Comparison of ENCODE assay signal across 16 cellular contexts in genomic region chr15:87844031-87844430, GRCh38.
DNase-seq lines count a peak whose midpoint lies in the region; ATAC-seq and TF ChIP-seq lines count a peak whose summit lies in the region.
"Had no signal": no experiment of that assay in that cellular context is flagged by ENCODE, and none has a peak within 500 bp of the region (broad histone marks: within the 10 kb centered on the region; RNA-seq: fewer than 3 reads in every experiment).

No MANE protein-coding gene starts in this region.

- no peaks in the 10 kb centered on the region for H3K36me3 Mint-ChIP-seq in CD8-positive, alpha-beta T cell
- H3K36me3 Mint-ChIP-seq: CD4-positive, CD25-positive, alpha-beta regulatory T cell had no signal

- no peak overlapping the region for H3K27ac ChIP-seq in CD8-positive, alpha-beta T cell (ENCODE audit: low read depth, low read length)
- H3K27ac ChIP-seq: BLaER1 treated with 17β-estradiol and CSF1 and Interleukin-3, amounts not matched to agents 10 nM and 100 nM had no signal

- H3K27me3 ChIP-seq in CD8-positive, alpha-beta T cell (ENCODE audit: insufficient read depth, low read length): no peaks in the 10 kb centered on the region
- H3K27me3 ChIP-seq: BLaER1 treated with 17β-estradiol and CSF1 and Interleukin-3, amounts not matched to agents 10 nM and 100 nM had no signal

- no peaks in the 10 kb centered on the region for H3K27me3 Mint-ChIP-seq in CD8-positive, alpha-beta T cell (ENCODE audit: low read depth)
- H3K27me3 Mint-ChIP-seq: CD4-positive, CD25-positive, alpha-beta regulatory T cell had no signal

- H3K9me3 Mint-ChIP-seq in CD8-positive, alpha-beta T cell: no peaks in the 10 kb centered on the region

- CTCF ChIA-PET in CD8-positive, alpha-beta T cell (lab: Charles Lee): no interaction called here

- H3K4me1 Mint-ChIP-seq in CD8-positive, alpha-beta T cell (ENCODE audit: low read depth): no peaks in the 10 kb centered on the region
- H3K4me1 Mint-ChIP-seq: CD4-positive, CD25-positive, alpha-beta regulatory T cell; H9 had no signal

- no peak overlapping the region for H3K4me3 Mint-ChIP-seq in CD8-positive, alpha-beta T cell
- H3K4me3 Mint-ChIP-seq: CD4-positive, CD25-positive, alpha-beta regulatory T cell; H9 had no signal

- ATAC-seq in esophagus mucosa: no peak
- no peak for ATAC-seq in CD8-positive, alpha-beta T cell

- no peak overlapping the region for H3K27ac Mint-ChIP-seq in CD8-positive, alpha-beta T cell
- H3K27ac Mint-ChIP-seq: CD4-positive, CD25-positive, alpha-beta regulatory T cell; H9 had no signal

- DNase-seq in NCI-H510A treated with DMSO at 0.1 percent for 48 hours (lab: John Stamatoyannopoulos, UW): peak; percentile 16
- no peak for DNase-seq in NCI-H510A (lab: John Stamatoyannopoulos, UW)
- peak; percentile 47 for DNase-seq in NCI-H187 treated with DMSO at 0.1 percent for 48 hours (lab: John Stamatoyannopoulos, UW)
- DNase-seq in NCI-H2196 treated with DMSO at 0.1 percent for 48 hours (lab: John Stamatoyannopoulos, UW; ENCODE audit: unreplicated experiment): peak; percentile 20
- no peak for DNase-seq in CD8-positive, alpha-beta T cell
- DNase-seq in NCI-H2227 treated with DMSO at 0.1 percent for 48 hours (lab: John Stamatoyannopoulos, UW): no peak
- DNase-seq: ACHN; Calu3; CD4-positive, CD25-positive, alpha-beta regulatory T cell; DMS 273 treated with DMSO at 0.1 percent for 48 hours; EL; GOT3; H9; IMR-90 had no signal

- H3K9me3 ChIP-seq in CD8-positive, alpha-beta T cell (ENCODE audit: low read length): no peaks in the 10 kb centered on the region

- no peaks in the 10 kb centered on the region for H3K36me3 ChIP-seq in CD8-positive, alpha-beta T cell (ENCODE audit: insufficient read depth, low read length)
- H3K36me3 ChIP-seq: BLaER1 treated with 17β-estradiol and CSF1 and Interleukin-3, amounts not matched to agents 10 nM and 100 nM had no signal

- no peak for TF ChIP-seq CTCF in CD8-positive, alpha-beta T cell (IDR thresholded peaks at IDR 0.05)

- intact Hi-C loops in CD8-positive, alpha-beta T cell (cut with DNase I, micrococcal nuclease): no loop called here

- H3K4me3 ChIP-seq in CD8-positive, alpha-beta T cell (ENCODE audit: low read depth, low read length): no peak overlapping the region
- H3K4me3 ChIP-seq: BLaER1 treated with 17β-estradiol and CSF1 and Interleukin-3, amounts not matched to agents 10 nM and 100 nM had no signal

- POLR2A ChIA-PET in CD8-positive, alpha-beta T cell (lab: Charles Lee): no interaction called here

- H3K4me1 ChIP-seq in CD8-positive, alpha-beta T cell (ENCODE audit: insufficient read depth, low read length): no peaks in the 10 kb centered on the region
- H3K4me1 ChIP-seq: BLaER1 treated with 17β-estradiol and CSF1 and Interleukin-3, amounts not matched to agents 10 nM and 100 nM had no signal

Comparison
In these comparisons a context has a peak if more than half of its experiments do, and no peak if none do; other contexts are left out.
1. DNase-seq: peak in NCI-H510A treated with DMSO at 0.1 percent for 48 hours (single experiment), NCI-H187 treated with DMSO at 0.1 percent for 48 hours (single experiment) and NCI-H2196 treated with DMSO at 0.1 percent for 48 hours (single experiment); none in NCI-H510A (single experiment), CD8-positive, alpha-beta T cell (0 of 7) and NCI-H2227 treated with DMSO at 0.1 percent for 48 hours (single experiment).